ENCODE assay signal across 14 cellular contexts in genomic region chr2:20474757-20475566, GRCh38. TPM values are rescaled to one million over a fixed set of nuclear protein-coding genes. Genes with fewer than 3 reads are reported as not detected.
DNase-seq lines count a peak whose midpoint lies in the region; ATAC-seq and TF ChIP-seq lines count a peak whose summit lies in the region.
"Had no signal": no experiment of that assay in that cellular context is flagged by ENCODE, and none has a peak within 500 bp of the region (broad histone marks: within the 10 kb centered on the region; RNA-seq: fewer than 3 reads in every experiment).

No MANE protein-coding gene starts in this region.

- no peaks in the 10 kb centered on the region; a peak in 1 of 22 replicates for H3K36me3 ChIP-seq in BLaER1 treated with 17β-estradiol and CSF1 and Interleukin-3, amounts not matched to agents 10 nM and 100 nM
- H3K36me3 ChIP-seq in liver (ENCODE audit: control insufficient read depth in 4 of 4, insufficient read depth in 3 of 4, low read depth in 1 of 4, low read length in 3 of 4) (no peaks in the 10 kb centered on the region), gastrocnemius medialis (no peaks in the 10 kb centered on the region), BE2C (no peaks in the 10 kb centered on the region)

- H3K4me3 ChIP-seq in BLaER1 treated with 17β-estradiol and CSF1 and Interleukin-3, amounts not matched to agents 10 nM and 100 nM: 0 out of 20 replicates have a peak overlapping the region, but pooled peaks of 1 of the 10 experiments have one; percentile 9
- H3K4me3 ChIP-seq in liver (ENCODE audit: low read depth in 1 of 3, low read length in 3 of 3) (no peak overlapping the region), gastrocnemius medialis (no peak overlapping the region), BE2C (ENCODE audit: low read depth, low read length) (no peak overlapping the region)
- H3K4me3 ChIP-seq: hepatocyte had no signal

- H3K27ac Mint-ChIP-seq in dendritic cell treated with granulocyte-macrophage colony-stimulating factor and Interleukin-4, amounts not matched to agents 40 ng/mL and 50 ng/mL, for 4 days: peak overlapping the region; percentile 62

- peaks cover 12% of the 10 kb centered on the region for H3K9me3 Mint-ChIP-seq in dendritic cell treated with granulocyte-macrophage colony-stimulating factor and Interleukin-4, amounts not matched to agents 40 ng/mL and 50 ng/mL, for 4 days

- WGBS in liver: 56% methylated on average over 7 of the region's 7 CpGs

- peak; percentile 28 to 37 for ATAC-seq in gastrocnemius medialis
- ATAC-seq in GM21737 (IDR thresholded peaks at IDR 0.05; ENCODE audit: unreplicated experiment): no peak
- ATAC-seq in GM21526 (IDR thresholded peaks at IDR 0.05; ENCODE audit: low FRiP score, unreplicated experiment): no peak
- no peak for ATAC-seq in GM18517 (IDR thresholded peaks at IDR 0.05; ENCODE audit: unreplicated experiment)

- H3K27ac ChIP-seq in BLaER1 treated with 17β-estradiol and CSF1 and Interleukin-3, amounts not matched to agents 10 nM and 100 nM: peak overlapping the region in 9 of 11 experiments; percentile 42 to 78 (median 68); a peak in 17 of 22 replicates
- H3K27ac ChIP-seq in liver (ENCODE audit: low read depth in 1 of 2, low read length in 2 of 2) (peak overlapping the region; percentile 62 to 73), gastrocnemius medialis (peak overlapping the region in 3 of 4 donors; percentile 1 to 68 (median 64))
- H3K27ac ChIP-seq: hepatocyte had no signal

- no peaks in the 10 kb centered on the region for H3K36me3 Mint-ChIP-seq in dendritic cell treated with granulocyte-macrophage colony-stimulating factor and Interleukin-4, amounts not matched to agents 40 ng/mL and 50 ng/mL, for 4 days (ENCODE audit: low read depth)

- H4K20me1 ChIP-seq in BLaER1 treated with 17β-estradiol and CSF1 and Interleukin-3, amounts not matched to agents 10 nM and 100 nM: no peaks in the 10 kb centered on the region

- peaks cover 6% of the 10 kb centered on the region for H3K27me3 Mint-ChIP-seq in dendritic cell treated with granulocyte-macrophage colony-stimulating factor and Interleukin-4, amounts not matched to agents 40 ng/mL and 50 ng/mL, for 4 days

- H3K4me2 ChIP-seq in BLaER1 treated with 17β-estradiol and CSF1 and Interleukin-3, amounts not matched to agents 10 nM and 100 nM: peak overlapping the region; percentile 51 to 83 (median 70)
- H3K4me2 ChIP-seq: hepatocyte had no signal

- DNase-seq in gastrocnemius medialis (peak in 1 of 2 donors; percentile 25), BE2C (no peak)
- DNase-seq: activated CD4-positive, alpha-beta T cell treated with anti-CD3 and anti-CD28 coated beads for 1 hour; C1 segment of cervical spinal cord; effector memory CD4-positive, alpha-beta T cell; NCI-H1436 treated with DMSO at 0.1 percent for 48 hours; stimulated activated CD4-positive, alpha-beta T cell treated with anti-CD3 and anti-CD28 coated beads, Interleukin-2, amount 100 ng/mL, for 48 hours had no signal

- no peak overlapping the region for H3K4me3 Mint-ChIP-seq in dendritic cell treated with granulocyte-macrophage colony-stimulating factor and Interleukin-4, amounts not matched to agents 40 ng/mL and 50 ng/mL, for 4 days

- peak; percentile 70 to 76 for TF ChIP-seq RAD21 in liver (IDR thresholded peaks at IDR 0.05)

- H3K9ac ChIP-seq in BLaER1 treated with 17β-estradiol and CSF1 and Interleukin-3, amounts not matched to agents 10 nM and 100 nM: peak overlapping the region in 7 of 11 experiments; percentile 13 to 53 (median 24); a peak in 8 of 22 replicates
- H3K9ac ChIP-seq in liver (ENCODE audit: low read depth in 1 of 2, low read length in 2 of 2): no peak overlapping the region

- in situ Hi-C loops in gastrocnemius medialis (cut with MboI; ENCODE audit: low sequenced_read_pairs in 4 of 4): no loop called here

- TF ChIP-seq POLR2A in gastrocnemius medialis (IDR thresholded peaks at IDR 0.05): no peak

- TF ChIP-seq CTCF in liver (IDR thresholded peaks at IDR 0.05; ENCODE audit: low read depth, low read length, missing input control) (no peak), gastrocnemius medialis (IDR thresholded peaks at IDR 0.05 in 4 of 5, conservative IDR thresholded peaks at IDR 0.05 in 1 of 5) (no peak), BE2C (IDR thresholded peaks at IDR 0.05; ENCODE audit: low read depth, low read length) (no peak)

- peaks cover 13 to 38% (median 27%) of the 10 kb centered on the region in 11 experiments for H3K9me3 ChIP-seq in BLaER1 treated with 17β-estradiol and CSF1 and Interleukin-3, amounts not matched to agents 10 nM and 100 nM (replicated peaks in 1 of 11)
- H3K9me3 ChIP-seq in liver (ENCODE audit: control insufficient read depth in 4 of 4, low read length in 3 of 4) (no peaks in the 10 kb centered on the region), gastrocnemius medialis (no peaks in the 10 kb centered on the region), BE2C (no peaks in the 10 kb centered on the region)

- H3K4me1 ChIP-seq in BLaER1 treated with 17β-estradiol and CSF1 and Interleukin-3, amounts not matched to agents 10 nM and 100 nM: peaks cover 15 to 40% (median 30%) of the 10 kb centered on the region in 10 experiments
- H3K4me1 ChIP-seq in liver (ENCODE audit: control insufficient read depth in 4 of 4, insufficient read depth in 4 of 4, low read length in 3 of 4) (peaks cover 14 to 32% (median 26%) of the 10 kb centered on the region in 4 donors), gastrocnemius medialis (peaks cover 16 to 29% of the 10 kb centered on the region in 2 donors), BE2C (peaks cover 7% of the 10 kb centered on the region)

- peaks cover 27% of the 10 kb centered on the region for H3K4me1 Mint-ChIP-seq in dendritic cell treated with granulocyte-macrophage colony-stimulating factor and Interleukin-4, amounts not matched to agents 40 ng/mL and 50 ng/mL, for 4 days (ENCODE audit: low read depth)

- no peaks in the 10 kb centered on the region for H3K27me3 ChIP-seq in BLaER1 treated with 17β-estradiol and CSF1 and Interleukin-3, amounts not matched to agents 10 nM and 100 nM
- H3K27me3 ChIP-seq in liver (ENCODE audit: control insufficient read depth in 4 of 4, insufficient read depth in 4 of 4, low read length in 3 of 4) (no peaks in the 10 kb centered on the region), gastrocnemius medialis (no peaks in the 10 kb centered on the region), BE2C (no peaks in the 10 kb centered on the region)
- H3K27me3 ChIP-seq: hepatocyte had no signal

- intact Hi-C loops in dendritic cell treated with granulocyte-macrophage colony-stimulating factor and Interleukin-4, amounts not matched to agents 40 ng/mL and 50 ng/mL, for 4 days (cut with micrococcal nuclease): no loop called here
- intact Hi-C loops in gastrocnemius medialis (cut with DNase I; ENCODE audit: low total_unique reads): no loop called here

TF ChIP-seq in liver, 16 proteins besides CTCF, POLR2A, EP300 and RAD21 (continues in another document):
- TF ChIP-seq HNF4A (conservative IDR thresholded peaks at IDR 0.05) (peak; percentile 100), FOXA1 (IDR thresholded peaks at IDR 0.05) (peak; percentile 96), GABPA (IDR thresholded peaks at IDR 0.05 in 1 of 2, conservative IDR thresholded peaks at IDR 0.05 in 1 of 2) (peak in 1 of 2 donors; percentile 71), RXRA (IDR thresholded peaks at IDR 0.05) (peak; percentile 100), MAX (IDR thresholded peaks at IDR 0.05) (peak; percentile 96), JUND (IDR thresholded peaks at IDR 0.05) (peak; percentile 98 to 99), ZBTB33 (IDR thresholded peaks at IDR 0.05) (peak; percentile 92), FOXA2 (IDR thresholded peaks at IDR 0.05) (peak; percentile 85), ATF3 (IDR thresholded peaks at IDR 0.05) (peak; percentile 92), NR2F2 (IDR thresholded peaks at IDR 0.05) (peak; percentile 98)

RNA-seq across cellular contexts. Expression of gene RHOB, which starts 28.1 kb away (rescaled TPM):
- total RNA-seq in liver: 100 to 1,000 TPM in 1 of 2 donors, 10 to 100 TPM in 1; 82.6 to 634 TPM
- 100 to 1,000 TPM; 114 to 207 TPM for polyA plus RNA-seq in liver
- 1,000 to 10,000 TPM in 2 of 4 donors, 100 to 1,000 TPM in 2; 696 to 1,267 (median 1,094) TPM for total RNA-seq in gastrocnemius medialis
- 278 TPM for polyA plus RNA-seq in BE2C (2012; ENCODE audit: insufficient read depth, insufficient read length, low read depth)

Comparison
In these comparisons a context has a peak if more than half of its experiments do, and no peak if none do; other contexts are left out.
1. H3K9ac ChIP-seq: peak in BLaER1 treated with 17β-estradiol and CSF1 and Interleukin-3, amounts not matched to agents 10 nM and 100 nM (7 of 11); none in liver (0 of 2).
2. ATAC-seq: peak in gastrocnemius medialis (2 of 2); none in GM21737 (single experiment), GM21526 (single experiment) and GM18517 (single experiment).
3. Peak in every context shown above with its lines, with median percentiles within 50 percentile points of each other: H3K27ac ChIP-seq.